ENCODE assay signal across 8 cellular contexts in genomic region chr1:156751724-156752481, GRCh38. TPM values are rescaled to one million over a fixed set of nuclear protein-coding genes. Genes with fewer than 3 reads are reported as not detected.
DNase-seq lines count a peak whose midpoint lies in the region; ATAC-seq and TF ChIP-seq lines count a peak whose summit lies in the region.

No MANE protein-coding gene starts in this region.

- no peaks in the 10 kb centered on the region for H3K27me3 Mint-ChIP-seq in activated naive CD8-positive, alpha-beta T cell treated with anti-CD3 and anti-CD28 coated beads, Interleukin-2, amount 10 ng/mL, durations not matched to agents 7 days and 5 days
- H3K27me3 Mint-ChIP-seq in osteocyte (ENCODE audit: unreplicated experiment): no peaks in the 10 kb centered on the region

- intact Hi-C loops in Right ventricle myocardium inferior (cut with DNase I): loop anchor here (2.0 kb wide), 1 partner anchor 15 kb away; the partner anchor contains the start of gene PRCC

- H3K36me3 ChIP-seq in GM06990 (ENCODE audit: control insufficient read depth, insufficient read depth, low read length) (no peaks in the 10 kb centered on the region), thoracic aorta (no peaks in the 10 kb centered on the region)

- TF ChIP-seq CTCF in GM06990 (IDR thresholded peaks at IDR 0.05; ENCODE audit: insufficient read depth, low read length, poor library complexity, severe bottlenecking) (no peak), osteocyte (IDR thresholded peaks at IDR 0.05) (no peak), thoracic aorta (IDR thresholded peaks at IDR 0.05) (peak; percentile 8)

- H3K4me3 ChIP-seq in GM06990 (replicated peaks; ENCODE audit: low read depth, low read length) (peak overlapping the region; percentile 93), thoracic aorta (peak overlapping the region; percentile 82)

- DNase-seq in GM06990 (ENCODE audit: extremely low read depth, insufficient read length) (peak; percentile 97), NCI-H1105 treated with DMSO at 0.1 percent for 48 hours (lab: John Stamatoyannopoulos, UW) (peak; percentile 94), SKM-1 treated with dmso at 0.1 percent for 144 hours (lab: John Stamatoyannopoulos, UW; ENCODE audit: unreplicated experiment) (peak; percentile 97), Right ventricle myocardium inferior (ENCODE audit: missing footprints) (peak; percentile 99), osteocyte (ENCODE audit: extremely low spot score, unreplicated experiment) (peak; percentile 98), thoracic aorta (ENCODE audit: low spot score) (peak; percentile 89)
- peak; percentile 93 for DNase-seq in activated naive CD8-positive, alpha-beta T cell treated with anti-CD3 and anti-CD28 coated beads, Interleukin-2, amount 10 ng/mL, durations not matched to agents 7 days and 5 days

- H3K27me3 ChIP-seq in GM06990 (replicated peaks; ENCODE audit: control insufficient read depth, insufficient read depth, low read length) (no peaks in the 10 kb centered on the region), thoracic aorta (replicated peaks; ENCODE audit: insufficient read depth) (no peaks in the 10 kb centered on the region)

- H3K27ac Mint-ChIP-seq in activated naive CD8-positive, alpha-beta T cell treated with anti-CD3 and anti-CD28 coated beads, Interleukin-2, amount 10 ng/mL, durations not matched to agents 7 days and 5 days: peak overlapping the region; percentile 92
- peak overlapping the region; percentile 92 for H3K27ac Mint-ChIP-seq in osteocyte (ENCODE audit: unreplicated experiment)

- H3K4me3 Mint-ChIP-seq in activated naive CD8-positive, alpha-beta T cell treated with anti-CD3 and anti-CD28 coated beads, Interleukin-2, amount 10 ng/mL, durations not matched to agents 7 days and 5 days: peak overlapping the region; percentile 91
- H3K4me3 Mint-ChIP-seq in osteocyte (ENCODE audit: unreplicated experiment): peak overlapping the region; percentile 93

- POLR2A ChIA-PET in activated naive CD8-positive, alpha-beta T cell treated with anti-CD3 and anti-CD28 coated beads, Interleukin-2, amount 10 ng/mL, durations not matched to agents 7 days and 5 days (lab: Charles Lee): interaction anchor here (0.6 to 5.7 kb wide), 15 partner anchors 9 to 299 kb away, joined by 3 to 69 read pairs (median 5); partner anchors contain the start of genes ISG20L2, METTL25B, MRPL24 and PRCC

- no peaks in the 10 kb centered on the region for H3K9me3 Mint-ChIP-seq in activated naive CD8-positive, alpha-beta T cell treated with anti-CD3 and anti-CD28 coated beads, Interleukin-2, amount 10 ng/mL, durations not matched to agents 7 days and 5 days
- no peaks in the 10 kb centered on the region for H3K9me3 Mint-ChIP-seq in osteocyte (ENCODE audit: unreplicated experiment)

- peaks cover 19% of the 10 kb centered on the region for H3K36me3 Mint-ChIP-seq in activated naive CD8-positive, alpha-beta T cell treated with anti-CD3 and anti-CD28 coated beads, Interleukin-2, amount 10 ng/mL, durations not matched to agents 7 days and 5 days
- H3K36me3 Mint-ChIP-seq in osteocyte (ENCODE audit: unreplicated experiment): peaks cover 1% of the 10 kb centered on the region

- H3K27ac ChIP-seq in thoracic aorta: peak overlapping the region; percentile 72 to 94

- peaks cover 33 to 41% of the 10 kb centered on the region in 2 donors for H3K4me1 ChIP-seq in thoracic aorta (ENCODE audit: control insufficient read depth in 1 of 2, low read depth in 2 of 2)

- H3K4me1 Mint-ChIP-seq in activated naive CD8-positive, alpha-beta T cell treated with anti-CD3 and anti-CD28 coated beads, Interleukin-2, amount 10 ng/mL, durations not matched to agents 7 days and 5 days: peaks cover 39% of the 10 kb centered on the region
- H3K4me1 Mint-ChIP-seq in osteocyte (ENCODE audit: unreplicated experiment): peaks cover 51% of the 10 kb centered on the region

- peak; percentile 70 for ATAC-seq in HG02588 (IDR thresholded peaks at IDR 0.05; ENCODE audit: unreplicated experiment)
- ATAC-seq in activated naive CD8-positive, alpha-beta T cell treated with anti-CD3 and anti-CD28 coated beads, Interleukin-2, amount 10 ng/mL, durations not matched to agents 7 days and 5 days (ENCODE audit: low read depth): peak; percentile 84
- ATAC-seq in Right ventricle myocardium inferior: peak; percentile 84
- ATAC-seq in thoracic aorta (ENCODE audit: insufficient number of reproducible peaks, low FRiP score, low read depth): peak; percentile 83

- H3K9me3 ChIP-seq in thoracic aorta: no peaks in the 10 kb centered on the region

RNA-seq across cellular contexts. Expression of gene HDGF, which starts 0.4 kb away (rescaled TPM):
- total RNA-seq in activated naive CD8-positive, alpha-beta T cell treated with anti-CD3 and anti-CD28 coated beads, Interleukin-2, amount 10 ng/mL, durations not matched to agents 7 days and 5 days: 100 to 1,000 TPM; 186 to 196 TPM
- total RNA-seq in Right ventricle myocardium inferior (183 TPM), osteocyte (213 and 219 TPM in 2 replicates), thoracic aorta (100 to 1,000 TPM in 1 of 2 donors, 10 to 100 TPM in 1; 93.5 to 118 TPM)

RNA-seq across cellular contexts. Expression of gene MRPL24, which starts 11.0 kb away (rescaled TPM):
- 10 to 100 TPM; 45.0 to 51.1 TPM for total RNA-seq in activated naive CD8-positive, alpha-beta T cell treated with anti-CD3 and anti-CD28 coated beads, Interleukin-2, amount 10 ng/mL, durations not matched to agents 7 days and 5 days
- total RNA-seq in Right ventricle myocardium inferior: 103 TPM
- total RNA-seq in osteocyte: 52.6 and 55.8 TPM in 2 replicates
- total RNA-seq in thoracic aorta: 10 to 100 TPM; 22.6 to 35.6 TPM

RNA-seq across cellular contexts. Expression of gene PRCC, which starts 15.4 kb away (rescaled TPM):
- total RNA-seq in activated naive CD8-positive, alpha-beta T cell treated with anti-CD3 and anti-CD28 coated beads, Interleukin-2, amount 10 ng/mL, durations not matched to agents 7 days and 5 days: 10 to 100 TPM; 65.7 to 76.0 TPM
- total RNA-seq in Right ventricle myocardium inferior (42.9 TPM), osteocyte (71.1 and 85.4 TPM in 2 replicates), thoracic aorta (10 to 100 TPM; 22.9 to 34.5 TPM)

RNA-seq across cellular contexts. Expression of gene ISG20L2, which starts 23.3 kb away (rescaled TPM):
- 10 to 100 TPM; 44.1 to 47.1 TPM for total RNA-seq in activated naive CD8-positive, alpha-beta T cell treated with anti-CD3 and anti-CD28 coated beads, Interleukin-2, amount 10 ng/mL, durations not matched to agents 7 days and 5 days
- total RNA-seq in Right ventricle myocardium inferior (13.1 TPM), osteocyte (33.0 and 37.7 TPM in 2 replicates), thoracic aorta (10 to 100 TPM; 15.0 to 19.8 TPM)

RNA-seq across cellular contexts. Expression of gene METTL25B, which starts 23.6 kb away (rescaled TPM):
- total RNA-seq in activated naive CD8-positive, alpha-beta T cell treated with anti-CD3 and anti-CD28 coated beads, Interleukin-2, amount 10 ng/mL, durations not matched to agents 7 days and 5 days: 10 to 100 TPM; 34.6 to 35.1 TPM
- total RNA-seq in Right ventricle myocardium inferior: 16.6 TPM
- 21.3 and 24.1 TPM in 2 replicates for total RNA-seq in osteocyte
- 10 to 100 TPM; 15.2 to 17.9 TPM for total RNA-seq in thoracic aorta

Comparison
In these comparisons a context has a peak if more than half of its experiments do, and no peak if none do; other contexts are left out.
1. Peak in every context shown above with its lines: DNase-seq, ATAC-seq, H3K4me3 ChIP-seq and H3K27ac ChIP-seq.